Comparison of ENCODE assay signal across 31 cellular contexts in genomic region chr11:115173136-115173535, GRCh38.
"Had no signal": no experiment of that assay in that cellular context is flagged by ENCODE, and none has a peak within 500 bp of the region (broad histone marks: within the 10 kb centered on the region; RNA-seq: fewer than 3 reads in every experiment).

No MANE protein-coding gene starts in this region.

- H3K4me3 ChIP-seq: ascending aorta, cardiac muscle cell had no signal

- H3K27ac ChIP-seq: ascending aorta, cardiac muscle cell, VCaP had no signal

- H3K9me3 ChIP-seq: ascending aorta had no signal

- DNase-seq: activated B cell treated with CpG ODN at 0.5 μM for 24 hours; activated CD4-positive, alpha-beta memory T cell treated with anti-CD3 and anti-CD28 coated beads for 36 hours; activated CD4-positive, alpha-beta T cell treated with anti-CD3 and anti-CD28 coated beads for 4 hours; activated CD4-positive, alpha-beta T cell treated with anti-CD3 and anti-CD28 coated beads, Interleukin-2, amount 10 ng/mL, durations not matched to agents 24 days and 14 days; activated CD4-positive, alpha-beta T cell treated with anti-CD3 and anti-CD28 coated beads, Interleukin-2, amount 50 U/mL, for 1 hour; activated CD4-positive, alpha-beta T cell treated with anti-CD3 and anti-CD28 coated beads, Interleukin-2, amount 50 U/mL, for 4 hours; activated CD4-positive, CD25-positive, alpha-beta regulatory T cell treated with anti-CD3 and anti-CD28 coated beads, Interleukin-2, amount 50 U/mL, for 72 hours; activated CD8-positive, alpha-beta memory T cell treated with anti-CD3 and anti-CD28 coated beads, Interleukin-2, amount 50 U/mL, for 4 hours; activated CD8-positive, alpha-beta T cell treated with anti-CD3 and anti-CD28 coated beads for 36 hours; activated effector memory CD4-positive, alpha-beta T cell treated with anti-CD3 and anti-CD28 coated beads, Interleukin-2, amount 50 U/mL, for 16 hours; activated gamma-delta T cell treated with Interleukin-2 at 50 U/mL for 16 hours; activated naive CD4-positive, alpha-beta T cell treated with anti-CD3 and anti-CD28 coated beads, Interleukin-2, amount 10 ng/mL, durations not matched to agents 7 days and 5 days; activated naive CD4-positive, alpha-beta T cell treated with Interleukin-2 at 50 U/mL for 16 hours; activated naive CD8-positive, alpha-beta T cell treated with anti-CD3 and anti-CD28 coated beads, Interleukin-2, amount 10 ng/mL, durations not matched to agents 7 days and 5 days; activated naive CD8-positive, alpha-beta T cell treated with anti-CD3 and anti-CD28 coated beads, Interleukin-2, amount 50 U/mL, for 24 hours; activated T-cell treated with anti-CD3 and anti-CD28 coated beads for 4 hours; activated T-cell treated with anti-CD3 and anti-CD28 coated beads, Interleukin-2, amount 50 U/mL, for 1 hour; activated T-cell treated with anti-CD3 and anti-CD28 coated beads, Interleukin-2, amount 50 U/mL, for 4 hours; activated T-cell treated with anti-CD3 and anti-CD28 coated beads, Interleukin-2, amount 50 U/mL, for 72 hours; amygdala; anterior cingulate cortex; caudate nucleus; cerebellar nuclear complex; T-cell; T-helper 17 cell had no signal

- H3K4me1 ChIP-seq: ascending aorta had no signal

- H3K27me3 ChIP-seq: ascending aorta, cardiac muscle cell had no signal

- H3K36me3 ChIP-seq: ascending aorta, cardiac muscle cell had no signal

- ATAC-seq: activated CD8-positive, alpha-beta T cell treated with anti-CD3 and anti-CD28 coated beads for 36 hours; activated naive CD8-positive, alpha-beta T cell treated with anti-CD3 and anti-CD28 coated beads, Interleukin-2, amount 50 U/mL, for 24 hours; activated T-cell treated with anti-CD3 and anti-CD28 coated beads, Interleukin-2, amount 50 U/mL, for 4 hours; activated T-cell treated with anti-CD3 and anti-CD28 coated beads, Interleukin-2, amount 50 U/mL, for 72 hours; activated T-helper 17 cell treated with anti-CD3 and anti-CD28 coated beads, Interleukin-2, amount 50 U/mL, for 72 hours; T-cell; T-helper 17 cell had no signal

- FAIRE-seq: bronchial epithelial cell, TTC549 had no signal
